11 cellular contexts compared by ENCODE assay signal in genomic region chr6:2028457-2029038, GRCh38.
DNase-seq lines count a peak whose midpoint lies in the region; ATAC-seq, FAIRE-seq and TF ChIP-seq lines count a peak whose summit lies in the region.
"Had no signal": no experiment of that assay in that cellular context is flagged by ENCODE, and none has a peak within 500 bp of the region (broad histone marks: within the 10 kb centered on the region; RNA-seq: fewer than 3 reads in every experiment).

No MANE protein-coding gene starts in this region.

- DNase-seq in A549 (ENCODE audit: low read depth in 1 of 2, low spot score in 1 of 2) (peak in 1 of 2 experiments; percentile 0), OCI-LY7 (ENCODE audit: low spot score) (peak; percentile 39), mesenteric fat pad (ENCODE audit: low spot score) (no peak)
- no peak for DNase-seq in activated CD4-positive, alpha-beta T cell treated with anti-CD3 and anti-CD28 coated beads for 36 hours
- DNase-seq in activated T-cell treated with anti-CD3 and anti-CD28 coated beads, Interleukin-2, amount 50 U/mL, for 72 hours, result no peak
- DNase-seq: occipital lobe had no signal

- no peak overlapping the region for H3K27ac Mint-ChIP-seq in activated CD4-positive, alpha-beta T cell treated with anti-CD3 and anti-CD28 coated beads for 36 hours
- no peak overlapping the region for H3K27ac Mint-ChIP-seq in activated T-cell treated with anti-CD3 and anti-CD28 coated beads, Interleukin-2, amount 50 U/mL, for 72 hours

- TF ChIP-seq CTCF in A549 (IDR thresholded peaks at IDR 0.05) (no peak), OCI-LY7 (conservative IDR thresholded peaks at IDR 0.05; ENCODE audit: low read length) (no peak)

- no peak for FAIRE-seq in A549 (lab: Jason Lieb, UNC)

- H3K36me3 ChIP-seq in OCI-LY7 (ENCODE audit: insufficient read depth, low read length), result no peaks in the 10 kb centered on the region

- no peak overlapping the region for H2AFZ ChIP-seq in OCI-LY7 (ENCODE audit: low read length)

- POLR2A ChIA-PET in A549 (lab: Yijun Ruan, JAX), result no interaction called here
- POLR2A ChIA-PET in OCI-LY7 (lab: Charles Lee), result no interaction called here
- POLR2A ChIA-PET in activated CD4-positive, alpha-beta T cell treated with anti-CD3 and anti-CD28 coated beads for 36 hours (lab: Charles Lee), result no interaction called here

- no peaks in the 10 kb centered on the region for H3K79me2 ChIP-seq in OCI-LY7 (ENCODE audit: insufficient read depth, low read depth, low read length)

- TF ChIP-seq POLR2A in A549 (IDR thresholded peaks at IDR 0.05; ENCODE audit: low read length), result no peak

- intact Hi-C loops in OCI-LY7 (cut with micrococcal nuclease; ENCODE audit: unreplicated experiment), result no loop called here
- intact Hi-C loops in activated CD4-positive, alpha-beta T cell treated with anti-CD3 and anti-CD28 coated beads for 36 hours (cut with DNase I, micrococcal nuclease), result no loop called here

- WGBS in A549 (ENCODE audit: missing lambda C conversion rate), result 33% methylated on average over 6 of the region's 6 CpGs

- peaks cover 9% of the 10 kb centered on the region for H4K20me1 ChIP-seq in OCI-LY7 (ENCODE audit: insufficient read depth, low read length)

- TF ChIP-seq RAD21 in A549 (conservative IDR thresholded peaks at IDR 0.05 in 1 of 2, IDR thresholded peaks at IDR 0.05 in 1 of 2), result no peak

- no peaks in the 10 kb centered on the region for H3K27me3 Mint-ChIP-seq in activated CD4-positive, alpha-beta T cell treated with anti-CD3 and anti-CD28 coated beads for 36 hours
- no peaks in the 10 kb centered on the region for H3K27me3 Mint-ChIP-seq in activated T-cell treated with anti-CD3 and anti-CD28 coated beads, Interleukin-2, amount 50 U/mL, for 72 hours (ENCODE audit: low read depth)
- H3K27me3 Mint-ChIP-seq: CD4-positive, CD25-positive, alpha-beta regulatory T cell had no signal

- no peaks in the 10 kb centered on the region for H3K9me2 ChIP-seq in OCI-LY7 (ENCODE audit: insufficient read depth, low read length)

- H3K4me3 ChIP-seq in A549 (no peak overlapping the region), OCI-LY7 (ENCODE audit: low read depth, low read length, poor library complexity, severe bottlenecking) (no peak overlapping the region)

- no TSS peak for BruUV-seq in OCI-LY7 (replicated peaks; lab: Mats Ljungman, UMichigan)

- TF ChIP-seq EP300 in A549 (IDR thresholded peaks at IDR 0.05), result no peak

- peaks cover 22% of the 10 kb centered on the region for H3K4me1 Mint-ChIP-seq in activated CD4-positive, alpha-beta T cell treated with anti-CD3 and anti-CD28 coated beads for 36 hours
- peaks cover 24% of the 10 kb centered on the region for H3K4me1 Mint-ChIP-seq in activated T-cell treated with anti-CD3 and anti-CD28 coated beads, Interleukin-2, amount 50 U/mL, for 72 hours (ENCODE audit: low read depth)

- H3K9me3 Mint-ChIP-seq in activated CD4-positive, alpha-beta T cell treated with anti-CD3 and anti-CD28 coated beads for 36 hours (ENCODE audit: low read depth), result no peaks in the 10 kb centered on the region
- no peaks in the 10 kb centered on the region for H3K9me3 Mint-ChIP-seq in activated T-cell treated with anti-CD3 and anti-CD28 coated beads, Interleukin-2, amount 50 U/mL, for 72 hours

- CTCF ChIA-PET in A549 (lab: Yijun Ruan, JAX) (interaction anchor here (0.6 kb wide), 1 partner anchor 360 kb away, joined by 5 read pairs; no protein-coding TSS in a partner anchor), OCI-LY7 (lab: Charles Lee; ENCODE audit: unreplicated experiment) (no interaction called here)
- CTCF ChIA-PET in activated CD4-positive, alpha-beta T cell treated with anti-CD3 and anti-CD28 coated beads for 36 hours (lab: Charles Lee), result no interaction called here

- H3K4me1 ChIP-seq in A549, result peaks cover 11% of the 10 kb centered on the region; the same call in 2 of the 3 replicates
- H3K4me1 ChIP-seq in OCI-LY7 (ENCODE audit: insufficient read depth, low read length, poor library complexity, severe bottlenecking), result peaks cover 3% of the 10 kb centered on the region

- no peak overlapping the region for H3K4me3 Mint-ChIP-seq in activated CD4-positive, alpha-beta T cell treated with anti-CD3 and anti-CD28 coated beads for 36 hours
- H3K4me3 Mint-ChIP-seq in activated T-cell treated with anti-CD3 and anti-CD28 coated beads, Interleukin-2, amount 50 U/mL, for 72 hours, result peak overlapping the region in 1 of 2 donors; percentile 28
- H3K4me3 Mint-ChIP-seq: CD4-positive, CD25-positive, alpha-beta regulatory T cell had no signal

- H3K9me3 ChIP-seq in A549 (no peaks in the 10 kb centered on the region), OCI-LY7 (ENCODE audit: low read length) (no peaks in the 10 kb centered on the region)

- H3K4me2 ChIP-seq in A549 (peak overlapping the region; percentile 52), OCI-LY7 (ENCODE audit: low read length) (no peak overlapping the region)

- H3K27ac ChIP-seq in A549 (no peak overlapping the region), OCI-LY7 (ENCODE audit: low read depth, low read length, poor library complexity, severe bottlenecking) (no peak overlapping the region)

- ATAC-seq in A549, result no peak
- ATAC-seq in GM19043 (IDR thresholded peaks at IDR 0.05; ENCODE audit: low read depth, unreplicated experiment), result peak; percentile 93
- ATAC-seq in HG03571 (IDR thresholded peaks at IDR 0.05; ENCODE audit: unreplicated experiment), result peak; percentile 74
- no peak for ATAC-seq in HG02588 (IDR thresholded peaks at IDR 0.05; ENCODE audit: unreplicated experiment)
- no peak for ATAC-seq in activated CD4-positive, alpha-beta T cell treated with anti-CD3 and anti-CD28 coated beads for 36 hours
- ATAC-seq in activated T-cell treated with anti-CD3 and anti-CD28 coated beads, Interleukin-2, amount 50 U/mL, for 72 hours (replicated peaks in 1 of 2), result no peak
- ATAC-seq: Panc1 had no signal

- H3K36me3 Mint-ChIP-seq in activated CD4-positive, alpha-beta T cell treated with anti-CD3 and anti-CD28 coated beads for 36 hours (ENCODE audit: low read depth), result no peaks in the 10 kb centered on the region
- no peaks in the 10 kb centered on the region for H3K36me3 Mint-ChIP-seq in activated T-cell treated with anti-CD3 and anti-CD28 coated beads, Interleukin-2, amount 50 U/mL, for 72 hours (ENCODE audit: insufficient read depth in 2 of 2)
- H3K36me3 Mint-ChIP-seq: CD4-positive, CD25-positive, alpha-beta regulatory T cell had no signal

TF ChIP-seq in A549, 52 proteins besides CTCF, POLR2A, EP300 and RAD21:
- TF ChIP-seq RARB (CRISPR knock-in tag; IDR thresholded peaks at IDR 0.05), result no peak

Comparison
In these comparisons a context has a peak if more than half of its experiments do, and no peak if none do; other contexts are left out.
1. ATAC-seq: peak in GM19043 (single experiment) and HG03571 (single experiment); none in A549 (0 of 2), HG02588 (single experiment), activated CD4-positive, alpha-beta T cell treated with anti-CD3 and anti-CD28 coated beads for 36 hours (single experiment) and activated T-cell treated with anti-CD3 and anti-CD28 coated beads, Interleukin-2, amount 50 U/mL, for 72 hours (0 of 2).